Comparison of ENCODE assay signal across 7 cellular contexts in the genomic region with DNA sequence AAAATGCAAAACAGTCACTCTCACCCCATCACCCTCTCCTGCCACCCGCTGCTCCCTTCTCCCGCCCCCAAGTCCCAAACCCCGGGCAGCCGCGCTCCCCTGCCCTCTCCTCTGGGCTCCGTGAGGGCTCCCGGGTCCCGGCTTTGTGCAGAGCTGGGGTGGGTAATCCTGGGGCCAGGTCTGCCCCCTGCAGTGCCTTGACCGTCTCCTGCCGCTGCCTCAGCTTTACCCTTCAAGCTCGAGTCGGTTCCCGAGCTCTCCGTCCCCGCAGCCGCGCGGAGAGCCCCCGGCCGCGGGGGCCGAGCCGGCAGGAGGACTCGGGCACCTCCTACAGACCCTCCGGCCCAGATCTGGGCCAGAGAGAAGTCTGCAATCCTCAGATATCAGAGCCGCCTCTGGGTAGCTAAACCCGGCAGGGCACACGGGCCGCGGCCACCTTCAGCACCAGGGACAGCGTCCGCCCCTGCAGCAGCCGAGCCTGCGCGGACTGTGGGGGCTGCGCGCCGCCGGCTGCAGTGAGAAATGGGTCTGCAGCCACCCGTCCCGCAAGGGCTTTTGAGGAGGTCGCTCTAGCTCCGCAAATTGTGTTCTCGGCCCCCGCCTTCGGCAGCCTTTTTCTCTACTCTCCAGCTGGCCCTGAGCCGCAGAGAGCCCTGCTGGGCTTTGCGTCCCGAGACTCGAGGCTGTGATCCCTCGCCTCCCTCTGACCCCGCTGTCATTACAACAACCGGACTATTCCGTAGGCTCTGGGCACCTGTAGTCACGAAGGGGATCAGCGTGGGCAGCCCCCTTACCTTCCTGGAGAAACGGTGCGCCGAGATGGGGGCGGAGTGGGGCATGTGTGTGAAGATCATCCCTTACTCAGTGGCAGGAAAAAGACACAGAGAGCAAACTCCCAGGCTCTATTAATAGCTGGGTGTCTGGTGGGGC. TPM values are rescaled to one million over a fixed set of nuclear protein-coding genes. Genes with fewer than 3 reads are reported as not detected.
A peak's percentile ranks its signal among the peaks of the same experiment; 100 is the strongest.
DNase-seq lines count a peak whose midpoint lies in the region; ATAC-seq and TF ChIP-seq lines count a peak whose summit lies in the region.

No MANE protein-coding gene starts in this region.

- H3K36me3 Mint-ChIP-seq in activated naive CD4-positive, alpha-beta T cell treated with anti-CD3 and anti-CD28 coated beads for 36 hours (ENCODE audit: low read depth) = no peaks in the 10 kb centered on the region
- no peaks in the 10 kb centered on the region for H3K36me3 Mint-ChIP-seq in progenitor cell of endocrine pancreas (ENCODE audit: insufficient read depth)

- DNase-seq in GM20000 (ENCODE audit: low spot score) (peak; percentile 88), NOMO-1 treated with dmso at 0.1 percent for 144 hours (lab: John Stamatoyannopoulos, UW; ENCODE audit: unreplicated experiment) (peak; percentile 0), heart right ventricle (peak; percentile 51 to 69), progenitor cell of endocrine pancreas (ENCODE audit: low spot score, unreplicated experiment) (peak; percentile 92)
- peak; percentile 61 for DNase-seq in activated naive CD4-positive, alpha-beta T cell treated with anti-CD3 and anti-CD28 coated beads for 36 hours

- H3K27me3 Mint-ChIP-seq in activated naive CD4-positive, alpha-beta T cell treated with anti-CD3 and anti-CD28 coated beads for 36 hours (ENCODE audit: low read depth) = peaks cover 67% of the 10 kb centered on the region
- peaks cover 87% of the 10 kb centered on the region for H3K27me3 Mint-ChIP-seq in progenitor cell of endocrine pancreas

- intact Hi-C loops in activated naive CD4-positive, alpha-beta T cell treated with anti-CD3 and anti-CD28 coated beads for 36 hours (cut with micrococcal nuclease) = no loop called here
- intact Hi-C loops in heart right ventricle (cut with DNase I) = loop anchor here in 2 of 10 donors (10.0 kb wide), 1 partner anchor 113 kb away; no protein-coding TSS in a partner anchor

- no peak overlapping the region for H3K4me3 Mint-ChIP-seq in activated naive CD4-positive, alpha-beta T cell treated with anti-CD3 and anti-CD28 coated beads for 36 hours
- peak overlapping the region; percentile 39 for H3K4me3 Mint-ChIP-seq in progenitor cell of endocrine pancreas (ENCODE audit: low read depth)

- H3K4me1 Mint-ChIP-seq in activated naive CD4-positive, alpha-beta T cell treated with anti-CD3 and anti-CD28 coated beads for 36 hours (ENCODE audit: low read depth) = peaks cover 4% of the 10 kb centered on the region
- H3K4me1 Mint-ChIP-seq in progenitor cell of endocrine pancreas (ENCODE audit: low read depth) = peaks cover 7% of the 10 kb centered on the region

- WGBS in heart right ventricle, 2 donors = 0 to 2% methylated on average over 56 to 60 of the region's 60 CpGs

- no peaks in the 10 kb centered on the region for H3K9me3 Mint-ChIP-seq in activated naive CD4-positive, alpha-beta T cell treated with anti-CD3 and anti-CD28 coated beads for 36 hours
- H3K9me3 Mint-ChIP-seq in progenitor cell of endocrine pancreas (ENCODE audit: low read depth) = no peaks in the 10 kb centered on the region

- no peaks in the 10 kb centered on the region for H3K9me3 ChIP-seq in heart right ventricle

- no peaks in the 10 kb centered on the region for H3K36me3 ChIP-seq in heart right ventricle

- peak overlapping the region in 9 of 10 donors; percentile 24 to 52 (median 42) for H3K4me3 ChIP-seq in heart right ventricle

- ATAC-seq in heart right ventricle (peak in 7 of 8 donors; percentile 81 to 94 (median 90)), HG02642 (IDR thresholded peaks at IDR 0.05; ENCODE audit: poor library complexity, unreplicated experiment) (no peak), GM19035 (IDR thresholded peaks at IDR 0.05; ENCODE audit: unreplicated experiment) (no peak)

- H3K4me1 ChIP-seq in heart right ventricle = peaks cover 3 to 36% (median 17%) of the 10 kb centered on the region in 9 donors

- H3K27me3 ChIP-seq in heart right ventricle = peaks cover 4 to 82% (median 76%) of the 10 kb centered on the region in 7 donors

- CTCF ChIA-PET in activated naive CD4-positive, alpha-beta T cell treated with anti-CD3 and anti-CD28 coated beads for 36 hours (lab: Charles Lee) = interaction anchor here (0.8 kb wide), 1 partner anchor 192 kb away, joined by 4 read pairs; no protein-coding TSS in a partner anchor

- no peak overlapping the region for H3K27ac ChIP-seq in heart right ventricle

- no peak overlapping the region for H3K27ac Mint-ChIP-seq in activated naive CD4-positive, alpha-beta T cell treated with anti-CD3 and anti-CD28 coated beads for 36 hours
- no peak overlapping the region for H3K27ac Mint-ChIP-seq in progenitor cell of endocrine pancreas

- TF ChIP-seq CTCF in GM20000 (IDR thresholded peaks at IDR 0.05; ENCODE audit: extremely low read depth, missing control alignments) = no peak
- TF ChIP-seq CTCF in heart right ventricle (IDR thresholded peaks at IDR 0.05) = no peak
- TF ChIP-seq CTCF in progenitor cell of endocrine pancreas (IDR thresholded peaks at IDR 0.05; ENCODE audit: unreplicated experiment) = peak; percentile 36

RNA-seq across cellular contexts. Expression of a gene that starts 1.2 kb away (rescaled TPM):
- not detected for total RNA-seq in activated naive CD4-positive, alpha-beta T cell treated with anti-CD3 and anti-CD28 coated beads for 36 hours
- under 1 TPM in 2 of 10 donors, not detected in 8; 0.12 to 0.94 TPM for total RNA-seq in heart right ventricle
- polyA plus RNA-seq in heart right ventricle = under 1 TPM in 1 of 2 donors, not detected in 1; 0.07 TPM
- total RNA-seq in progenitor cell of endocrine pancreas = 0.07 and 0.09 TPM in 2 replicates

Comparison
In these comparisons a context has a peak if more than half of its experiments do, and no peak if none do; other contexts are left out.
1. DNase-seq: peak in every context shown above with its lines; median percentile 92 in progenitor cell of endocrine pancreas; 88 in GM20000; 61 in activated naive CD4-positive, alpha-beta T cell treated with anti-CD3 and anti-CD28 coated beads for 36 hours; 60 in heart right ventricle; 0 in NOMO-1 treated with dmso at 0.1 percent for 144 hours.
2. ATAC-seq: peak in heart right ventricle (7 of 8); none in HG02642 (single experiment) and GM19035 (single experiment).